ENCODE assay signal across 20 cellular contexts in genomic region chr3:177735441-177735840, GRCh38.
"Had no signal": no experiment of that assay in that cellular context is flagged by ENCODE, and none has a peak within 500 bp of the region (broad histone marks: within the 10 kb centered on the region; RNA-seq: fewer than 3 reads in every experiment).

No MANE protein-coding gene starts in this region.

- DNase-seq: Karpas-422, KG1, MG63, NCI-H1092, NCI-H1105 treated with DMSO at 0.1 percent for 48 hours, NCI-H1417 treated with DMSO at 0.1 percent for 48 hours, NCI-H146, NCI-H1694 treated with DMSO at 0.1 percent for 48 hours, NCI-H1930, NCI-H2081, NCI-H2107, NCI-H226, NCI-H446, NCI-H510A, NCI-H524 treated with DMSO at 0.1 percent for 48 hours, NCI-H69, NCI-H774, Right ventricle myocardium superior, RPMI8226, SIG-M5 had no signal
